Comparison of ENCODE assay signal across 16 cellular contexts in the genomic region with DNA sequence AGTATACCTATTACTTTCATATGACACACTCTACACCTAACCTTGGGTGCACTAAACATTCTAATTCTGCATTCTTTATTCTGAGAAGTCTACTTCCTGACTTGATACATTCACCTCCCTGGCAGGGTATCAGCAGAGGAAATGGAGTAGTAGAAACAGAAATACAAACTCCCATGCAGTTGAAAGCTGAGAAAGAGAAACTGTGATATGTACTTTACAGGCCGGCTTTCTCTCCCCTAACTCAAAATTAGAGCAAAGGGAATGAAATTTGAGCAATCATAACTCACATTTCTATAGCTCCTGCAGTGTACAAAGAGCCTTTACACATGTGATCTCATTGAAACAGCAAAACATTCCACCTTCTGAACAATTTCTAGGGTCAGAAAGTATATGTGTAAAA.
DNase-seq lines count a peak whose midpoint lies in the region; ATAC-seq and TF ChIP-seq lines count a peak whose summit lies in the region.
"Had no signal": no experiment of that assay in that cellular context is flagged by ENCODE, and none has a peak within 500 bp of the region (broad histone marks: within the 10 kb centered on the region; RNA-seq: fewer than 3 reads in every experiment).

No MANE protein-coding gene starts in this region.

- H3K36me3 Mint-ChIP-seq in activated CD4-positive, alpha-beta T cell treated with anti-CD3 and anti-CD28 coated beads, Interleukin-2, amount 10 ng/mL, durations not matched to agents 24 days and 14 days (ENCODE audit: low read depth) = no peaks in the 10 kb centered on the region

- H2AFZ ChIP-seq in GM23248 (peak overlapping the region; percentile 74), fibroblast of lung (ENCODE audit: low read length) (peak overlapping the region; percentile 61), osteoblast (ENCODE audit: low read length) (peak overlapping the region; percentile 86)

- peaks cover 6% of the 10 kb centered on the region; the same call in 1 of the 2 replicates for H3F3A ChIP-seq in GM23248 (ENCODE audit: insufficient read depth)

- no peaks in the 10 kb centered on the region for H3K9me3 ChIP-seq in GM23248 (ENCODE audit: low read depth)
- H3K9me3 ChIP-seq in SJSA1 (replicated peaks) = no peaks in the 10 kb centered on the region
- H3K9me3 ChIP-seq in fibroblast of lung (ENCODE audit: control insufficient read depth, insufficient read depth, low read depth, low read length) = no peaks in the 10 kb centered on the region
- no peaks in the 10 kb centered on the region for H3K9me3 ChIP-seq in osteoblast (ENCODE audit: low read depth, low read length)
- H3K9me3 ChIP-seq: gastrocnemius medialis had no signal

- H3K36me3 ChIP-seq in GM23248 (ENCODE audit: low read depth) (no peaks in the 10 kb centered on the region), SJSA1 (no peaks in the 10 kb centered on the region), fibroblast of lung (ENCODE audit: control insufficient read depth, insufficient read depth, low read length) (no peaks in the 10 kb centered on the region), osteoblast (ENCODE audit: insufficient read depth, low read length) (no peaks in the 10 kb centered on the region)
- H3K36me3 ChIP-seq: gastrocnemius medialis had no signal

- H3K4me2 ChIP-seq in GM23248 (ENCODE audit: unreplicated experiment) (peak overlapping the region; percentile 19), fibroblast of lung (ENCODE audit: extremely low read depth, insufficient read depth, low read length) (no peak overlapping the region), osteoblast (ENCODE audit: insufficient read depth, low read length) (peak overlapping the region; percentile 14)

- H3K4me3 Mint-ChIP-seq in activated CD4-positive, alpha-beta T cell treated with anti-CD3 and anti-CD28 coated beads, Interleukin-2, amount 10 ng/mL, durations not matched to agents 24 days and 14 days = no peak overlapping the region
- H3K4me3 Mint-ChIP-seq: T-helper 2 cell treated with Interferon-gamma antibody and Interleukin-4, amounts not matched to agents 5 μg/mL and 100 μg/mL, for 36 hours had no signal

- H3K9me2 ChIP-seq in GM23248 (ENCODE audit: insufficient read depth) = no peaks in the 10 kb centered on the region

- TF ChIP-seq CTCF in fibroblast of lung (conservative IDR thresholded peaks at IDR 0.05 in 1 of 2, IDR thresholded peaks at IDR 0.05 in 1 of 2; ENCODE audit: low read depth in 1 of 2, low read length in 2 of 2) (no peak), osteoblast (IDR thresholded peaks at IDR 0.05; ENCODE audit: extremely low read depth, low read depth, low read length) (no peak)

- no peak overlapping the region; the same call in 1 of the 2 replicates for H3K4me3 ChIP-seq in GM23248
- H3K4me3 ChIP-seq in SJSA1 = no peak overlapping the region
- H3K4me3 ChIP-seq in fibroblast of lung (replicated peaks in 1 of 4; ENCODE audit: control extremely low read depth in 1 of 4, insufficient read depth in 1 of 4, low read depth in 3 of 4, low read length in 4 of 4) = no peak overlapping the region
- no peak overlapping the region for H3K4me3 ChIP-seq in osteoblast (ENCODE audit: insufficient read depth, low read length)
- H3K4me3 ChIP-seq: gastrocnemius medialis had no signal

- DNase-seq in GM23248 (peak; percentile 31), SJSA1 (ENCODE audit: low read depth in 1 of 2, low spot score in 2 of 2) (no peak), fibroblast of lung (ENCODE audit: low read depth in 2 of 2) (peak; percentile 23 to 44), osteoblast (ENCODE audit: insufficient read length, low spot score, missing footprints) (no peak), NCI-H1105 treated with DMSO at 0.1 percent for 48 hours (lab: John Stamatoyannopoulos, UW) (no peak)
- DNase-seq in activated CD4-positive, alpha-beta T cell treated with anti-CD3 and anti-CD28 coated beads, Interleukin-2, amount 10 ng/mL, durations not matched to agents 24 days and 14 days = no peak
- DNase-seq in central memory CD4-positive, alpha-beta T cell = no peak
- DNase-seq: gastrocnemius medialis, mesendoderm, NCI-H187 treated with DMSO at 0.1 percent for 48 hours, NCI-H446 treated with DMSO at 0.1 percent for 48 hours had no signal

- H3K4me1 Mint-ChIP-seq in activated CD4-positive, alpha-beta T cell treated with anti-CD3 and anti-CD28 coated beads, Interleukin-2, amount 10 ng/mL, durations not matched to agents 24 days and 14 days = peaks cover 3% of the 10 kb centered on the region

- in situ Hi-C loops in GM23248 (cut with MboI) = no loop called here

- H3K27me3 ChIP-seq in GM23248 (replicated peaks; ENCODE audit: insufficient read depth) (no peaks in the 10 kb centered on the region), SJSA1 (replicated peaks) (no peaks in the 10 kb centered on the region), fibroblast of lung (ENCODE audit: control insufficient read depth, insufficient read depth, low read length) (no peaks in the 10 kb centered on the region), osteoblast (ENCODE audit: insufficient read depth, low read length) (no peaks in the 10 kb centered on the region)
- H3K27me3 ChIP-seq: gastrocnemius medialis had no signal

- H3K27ac ChIP-seq in GM23248 (peak overlapping the region; percentile 40; the same call in 1 of the 2 replicates), SJSA1 (peak overlapping the region; percentile 59; the same call in 1 of the 2 replicates), fibroblast of lung (ENCODE audit: insufficient read depth, low read length) (peak overlapping the region; percentile 87), osteoblast (ENCODE audit: low read depth, low read length) (peak overlapping the region; percentile 92)

- no peak for ATAC-seq in GM18519 (IDR thresholded peaks at IDR 0.05; ENCODE audit: low FRiP score, unreplicated experiment)
- ATAC-seq: activated CD4-positive, CD25-positive, alpha-beta regulatory T cell treated with anti-CD3 and anti-CD28 coated beads, Interleukin-2, amount 50 U/mL, for 24 hours; gastrocnemius medialis; HepG2 had no signal

- H3K9ac ChIP-seq in GM23248 (no peak overlapping the region), fibroblast of lung (ENCODE audit: insufficient read depth, low read length) (no peak overlapping the region)

- WGBS in GM23248 (ENCODE audit: low coverage in 1 of 2, low lambda C conversion rate in 2 of 2, missing lambda C conversion rate in 2 of 2), 2 experiments = 42 to 55% methylated on average over 1 of the region's 1 CpG

- no peaks in the 10 kb centered on the region for H3K9me3 Mint-ChIP-seq in activated CD4-positive, alpha-beta T cell treated with anti-CD3 and anti-CD28 coated beads, Interleukin-2, amount 10 ng/mL, durations not matched to agents 24 days and 14 days
- H3K9me3 Mint-ChIP-seq: activated T-helper 2 cell treated with anti-CD3 and anti-CD28 coated beads, Interferon-gamma antibody, Interleukin-2, Interleukin-4, amounts not matched to agents 10 μg/mL and 5 μg/mL and 100 μg/mL, durations not matched to agents 14 hours and 24 hours and 36 hours; T-helper 2 cell treated with Interferon-gamma antibody and Interleukin-4, amounts not matched to agents 5 μg/mL and 100 μg/mL, for 36 hours had no signal

- intact Hi-C loops in activated CD4-positive, alpha-beta T cell treated with anti-CD3 and anti-CD28 coated beads, Interleukin-2, amount 10 ng/mL, durations not matched to agents 24 days and 14 days (cut with micrococcal nuclease) = no loop called here

- H3K4me1 ChIP-seq in GM23248 (ENCODE audit: insufficient read depth) (peaks cover 51% of the 10 kb centered on the region), SJSA1 (replicated peaks) (peaks cover 47% of the 10 kb centered on the region), fibroblast of lung (ENCODE audit: control insufficient read depth, extremely low read depth, insufficient read depth, low read length) (peaks cover 16% of the 10 kb centered on the region), osteoblast (ENCODE audit: insufficient read depth, low read length) (peaks cover 63% of the 10 kb centered on the region)

- H3K27ac Mint-ChIP-seq in activated CD4-positive, alpha-beta T cell treated with anti-CD3 and anti-CD28 coated beads, Interleukin-2, amount 10 ng/mL, durations not matched to agents 24 days and 14 days = no peak overlapping the region
- H3K27ac Mint-ChIP-seq: activated T-helper 2 cell treated with anti-CD3 and anti-CD28 coated beads, Interferon-gamma antibody, Interleukin-2, Interleukin-4, amounts not matched to agents 10 μg/mL and 5 μg/mL and 100 μg/mL, durations not matched to agents 14 hours and 24 hours and 36 hours; T-helper 2 cell treated with Interferon-gamma antibody and Interleukin-4, amounts not matched to agents 5 μg/mL and 100 μg/mL, for 36 hours had no signal

- H4K20me1 ChIP-seq in GM23248 (ENCODE audit: insufficient read depth) = no peaks in the 10 kb centered on the region
- no peaks in the 10 kb centered on the region for H4K20me1 ChIP-seq in fibroblast of lung (ENCODE audit: control insufficient read depth, extremely low read depth, insufficient read depth, low read length)
- no peaks in the 10 kb centered on the region for H4K20me1 ChIP-seq in osteoblast (ENCODE audit: insufficient read depth, low read length)

- no peaks in the 10 kb centered on the region for H3K27me3 Mint-ChIP-seq in activated CD4-positive, alpha-beta T cell treated with anti-CD3 and anti-CD28 coated beads, Interleukin-2, amount 10 ng/mL, durations not matched to agents 24 days and 14 days

- H3K79me2 ChIP-seq in GM23248 (ENCODE audit: insufficient read depth) (no peaks in the 10 kb centered on the region), fibroblast of lung (ENCODE audit: control insufficient read depth, insufficient read depth, low read length) (no peaks in the 10 kb centered on the region), osteoblast (ENCODE audit: insufficient read depth, low read length) (no peaks in the 10 kb centered on the region)

Comparison
In these comparisons a context has a peak if more than half of its experiments do, and no peak if none do; other contexts are left out.
1. DNase-seq: peak in GM23248 (single experiment) and fibroblast of lung (2 of 2); none in SJSA1 (0 of 2), osteoblast (single experiment), activated CD4-positive, alpha-beta T cell treated with anti-CD3 and anti-CD28 coated beads, Interleukin-2, amount 10 ng/mL, durations not matched to agents 24 days and 14 days (single experiment), central memory CD4-positive, alpha-beta T cell (single experiment) and NCI-H1105 treated with DMSO at 0.1 percent for 48 hours (single experiment).
2. H3K27ac ChIP-seq: peak in every context shown above with its lines; median percentile 92 in osteoblast; 87 in fibroblast of lung; 59 in SJSA1; 40 in GM23248.
3. Peak in every context shown above with its lines, with median percentiles within 50 percentile points of each other: H2AFZ ChIP-seq.